Comparison of ENCODE assay signal across 8 cellular contexts in genomic region chr1:35557611-35558373, GRCh38. TPM values are rescaled to one million over a fixed set of nuclear protein-coding genes. Genes with fewer than 3 reads are reported as not detected.
DNase-seq lines count a peak whose midpoint lies in the region; ATAC-seq and TF ChIP-seq lines count a peak whose summit lies in the region.

Gene NCDN (plus strand): TSS chr1:35557799. CDS start chr1:35558191, 392 bp downstream.

- peak within 1 kb of the TSS; percentile 93 for H3K27ac Mint-ChIP-seq in activated naive CD8-positive, alpha-beta T cell

- under 1% methylated on average over 58 of the region's 58 CpGs for WGBS in thymus

- peaks cover 54% of the 10 kb centered on the region for H4K20me1 ChIP-seq in osteoblast (ENCODE audit: insufficient read depth, low read length)

- H3K4me3 Mint-ChIP-seq in activated naive CD8-positive, alpha-beta T cell: peak within 1 kb of the TSS; percentile 95

- no peaks in the 10 kb centered on the region for H3K9me3 ChIP-seq in osteoblast (ENCODE audit: low read depth, low read length)
- H3K9me3 ChIP-seq in thymus (ENCODE audit: control insufficient read depth): peaks cover 1% of the 10 kb centered on the region

- H3K4me2 ChIP-seq in osteoblast (ENCODE audit: insufficient read depth, low read length): peak within 1 kb of the TSS; percentile 88

- no peaks in the 10 kb centered on the region for H3K27me3 Mint-ChIP-seq in activated naive CD8-positive, alpha-beta T cell

- H3K9me3 Mint-ChIP-seq in activated naive CD8-positive, alpha-beta T cell (ENCODE audit: low read depth): no peaks in the 10 kb centered on the region

- H3K27me3 ChIP-seq in osteoblast (ENCODE audit: insufficient read depth, low read length) (no peaks in the 10 kb centered on the region), thymus (ENCODE audit: control insufficient read depth, insufficient read depth) (no peaks in the 10 kb centered on the region)

- peak within 1 kb of the TSS; percentile 91 for H2AFZ ChIP-seq in osteoblast (ENCODE audit: low read length)

- peaks cover 52% of the 10 kb centered on the region for H3K79me2 ChIP-seq in osteoblast (ENCODE audit: insufficient read depth, low read length)

- TF ChIP-seq CTCF in osteoblast (IDR thresholded peaks at IDR 0.05; ENCODE audit: extremely low read depth, low read depth, low read length): no peak

- peaks cover 15% of the 10 kb centered on the region for H3K36me3 ChIP-seq in osteoblast (ENCODE audit: insufficient read depth, low read length)
- peaks cover 12% of the 10 kb centered on the region for H3K36me3 ChIP-seq in thymus (ENCODE audit: control insufficient read depth, insufficient read depth)

- H3K4me3 ChIP-seq in GM08714 (ENCODE audit: low read length): peak within 1 kb of the TSS; percentile 84
- peak within 1 kb of the TSS; percentile 80 for H3K4me3 ChIP-seq in osteoblast (ENCODE audit: insufficient read depth, low read length)
- H3K4me3 ChIP-seq in thymus (ENCODE audit: low read length): peak within 1 kb of the TSS; percentile 98

- no peaks in the 10 kb centered on the region for H3K36me3 Mint-ChIP-seq in activated naive CD8-positive, alpha-beta T cell

- peak; percentile 89 for ATAC-seq in HG02610 (IDR thresholded peaks at IDR 0.05; ENCODE audit: unreplicated experiment)

- peaks cover 52% of the 10 kb centered on the region for H3K4me1 Mint-ChIP-seq in activated naive CD8-positive, alpha-beta T cell (ENCODE audit: low read depth)

- H3K27ac ChIP-seq in osteoblast (ENCODE audit: low read depth, low read length) (peak within 1 kb of the TSS; percentile 80), thymus (ENCODE audit: low read depth) (peak within 1 kb of the TSS; percentile 97)

- H3K4me1 ChIP-seq in osteoblast (ENCODE audit: insufficient read depth, low read length) (peaks cover 48% of the 10 kb centered on the region), thymus (ENCODE audit: control insufficient read depth, insufficient read depth, low read length) (peaks cover 16% of the 10 kb centered on the region)

- peak; percentile 95 for DNase-seq in NCI-H1105 (lab: John Stamatoyannopoulos, UW)
- peak; percentile 92 for DNase-seq in SKM-1 treated with dmso at 0.1 percent for 144 hours (lab: John Stamatoyannopoulos, UW; ENCODE audit: unreplicated experiment)
- peak; percentile 97 for DNase-seq in glomerular visceral epithelial cell (ENCODE audit: extremely low spot score)
- DNase-seq in osteoblast (ENCODE audit: insufficient read length, low spot score, missing footprints): peak; percentile 99

RNA-seq across cellular contexts. Expression of gene NCDN, which starts in this region (rescaled TPM):
- total RNA-seq in osteoblast: 25.9 and 30.0 TPM in 2 replicates
- 8.3 TPM for polyA plus RNA-seq in thymus

Comparison
In these comparisons a context has a peak if more than half of its experiments do, and no peak if none do; other contexts are left out.
1. Peak in every context shown above with its lines: DNase-seq, ATAC-seq, H3K4me3 ChIP-seq and H3K27ac ChIP-seq.